Comparison of ENCODE assay signal across 19 cellular contexts in the genomic region with DNA sequence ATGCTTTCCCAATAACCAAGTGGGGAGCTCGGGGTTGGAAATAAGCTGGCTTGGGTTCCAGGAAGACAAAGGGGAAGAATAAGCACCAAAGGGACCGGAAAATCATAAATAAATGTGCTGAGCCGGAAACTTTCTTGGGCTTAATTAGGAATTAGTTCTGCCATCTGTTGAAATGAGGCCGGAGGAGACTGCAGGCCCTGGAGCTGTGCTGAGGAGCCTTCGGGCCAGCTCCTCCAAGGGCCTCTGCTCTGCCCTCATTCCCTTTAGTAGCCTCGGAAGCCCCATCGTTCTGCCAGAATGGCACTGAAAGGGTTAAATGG. TPM values are rescaled to one million over a fixed set of nuclear protein-coding genes. Genes with fewer than 3 reads are reported as not detected.
DNase-seq lines count a peak whose midpoint lies in the region; ATAC-seq and TF ChIP-seq lines count a peak whose summit lies in the region.
"Had no signal": no experiment of that assay in that cellular context is flagged by ENCODE, and none has a peak within 500 bp of the region (broad histone marks: within the 10 kb centered on the region; RNA-seq: fewer than 3 reads in every experiment).

No MANE protein-coding gene starts in this region.

- H3K4me1 ChIP-seq in A673 (ENCODE audit: insufficient read depth, low read length, poor library complexity, severe bottlenecking) (peaks cover 65% of the 10 kb centered on the region), esophagus muscularis mucosa (peaks cover 3 to 34% (median 18%) of the 10 kb centered on the region in 4 donors)
- no peaks in the 10 kb centered on the region for H3K4me1 ChIP-seq in CD8-positive, alpha-beta memory T cell (ENCODE audit: insufficient read depth, low read length)
- H3K4me1 ChIP-seq: BE2C had no signal

- no peak overlapping the region for H3K9ac ChIP-seq in SK-N-MC (ENCODE audit: insufficient read length)

- no peaks in the 10 kb centered on the region for H3K9me3 ChIP-seq in A673 (ENCODE audit: low read depth, low read length, poor library complexity, severe bottlenecking)
- H3K9me3 ChIP-seq in SK-N-MC (ENCODE audit: low read depth, low read length), result no peaks in the 10 kb centered on the region
- H3K9me3 ChIP-seq in esophagus muscularis mucosa, result no peaks in the 10 kb centered on the region
- no peaks in the 10 kb centered on the region for H3K9me3 ChIP-seq in CD8-positive, alpha-beta memory T cell (ENCODE audit: low read length)
- H3K9me3 ChIP-seq: BE2C had no signal

- intact Hi-C loops in A673 (cut with micrococcal nuclease; ENCODE audit: unreplicated experiment), result loop anchor here (5.0 kb wide), 1 partner anchor 39 kb away; no protein-coding TSS in a partner anchor
- intact Hi-C loops in esophagus muscularis mucosa (cut with DNase I), result no loop called here
- intact Hi-C loops in sciatic nerve (cut with DNase I), result no loop called here

- POLR2A ChIA-PET in A673 (lab: Charles Lee; ENCODE audit: low non-redundant PET), result interaction anchor here (0.6 kb wide), 1 partner anchor 35 kb away, joined by 3 read pairs; no protein-coding TSS in a partner anchor
- POLR2A ChIA-PET in CD8-positive, alpha-beta memory T cell (lab: Charles Lee), result no interaction called here

- TF ChIP-seq CTCF in A673 (conservative IDR thresholded peaks at IDR 0.05; ENCODE audit: low read depth, low read length), result no peak
- TF ChIP-seq CTCF in esophagus muscularis mucosa (IDR thresholded peaks at IDR 0.05), result no peak

- no peaks in the 10 kb centered on the region for H3K9me3 Mint-ChIP-seq in CD8-positive, alpha-beta memory T cell
- H3K9me3 Mint-ChIP-seq: CD8-positive, alpha-beta T cell; GM23338 had no signal

- H3K27ac Mint-ChIP-seq in CD8-positive, alpha-beta memory T cell, result no peak overlapping the region
- H3K27ac Mint-ChIP-seq: CD8-positive, alpha-beta T cell; GM23338 had no signal

- CTCF ChIA-PET in A673 (lab: Charles Lee), result interaction anchor here (0.7 to 1.6 kb wide), 5 partner anchors 20 to 50 kb away, joined by 4 to 12 read pairs (median 5); partner anchors contain the start of gene GRIN2C
- CTCF ChIA-PET in CD8-positive, alpha-beta memory T cell (lab: Charles Lee), result no interaction called here

- BruUV-seq in A673 (replicated peaks; lab: Mats Ljungman, UMichigan), result no TSS peak

- peaks cover 3 to 72% (median 3%) of the 10 kb centered on the region in 3 donors for H3K36me3 Mint-ChIP-seq in CD8-positive, alpha-beta memory T cell

- peak; percentile 14 for ATAC-seq in sciatic nerve
- no peak for ATAC-seq in HG03039 (IDR thresholded peaks at IDR 0.05; ENCODE audit: unreplicated experiment)
- ATAC-seq: CD8-positive, alpha-beta T cell; GM23338; PC-3 had no signal

- H3K4me3 ChIP-seq in A673 (ENCODE audit: low read depth, low read length, poor library complexity, severe bottlenecking) (no peak overlapping the region), SK-N-MC (peak overlapping the region; percentile 14), esophagus muscularis mucosa (no peak overlapping the region)
- no peak overlapping the region for H3K4me3 ChIP-seq in CD8-positive, alpha-beta memory T cell (ENCODE audit: low read length)
- H3K4me3 ChIP-seq: GM23338 had no signal

- H3K4me3 Mint-ChIP-seq in CD8-positive, alpha-beta memory T cell, result no peak overlapping the region
- H3K4me3 Mint-ChIP-seq: CD8-positive, alpha-beta T cell; GM23338 had no signal

- TF ChIP-seq EP300 in esophagus muscularis mucosa (IDR thresholded peaks at IDR 0.05), result no peak

- H3K4me1 Mint-ChIP-seq in CD8-positive, alpha-beta memory T cell, result peaks cover 0 to 1% (median 0%) of the 10 kb centered on the region in 3 donors

- H3K27ac ChIP-seq in A673 (ENCODE audit: low read depth, low read length, poor library complexity, severe bottlenecking) (peak overlapping the region; percentile 94), SK-N-MC (0 out of 2 replicates have a peak overlapping the region, but pooled peaks have one; percentile 16), esophagus muscularis mucosa (replicated peaks in 1 of 4) (peak overlapping the region in 3 of 4 donors; percentile 12 to 65 (median 48))
- no peak overlapping the region for H3K27ac ChIP-seq in CD8-positive, alpha-beta memory T cell (ENCODE audit: low read depth, low read length)

- peak; percentile 93 for DNase-seq in A673 (ENCODE audit: low spot score)
- DNase-seq in SK-N-MC (ENCODE audit: low read depth, low spot score), result peak; percentile 22
- no peak for DNase-seq in esophagus muscularis mucosa (ENCODE audit: extremely low spot score)
- no peak for DNase-seq in sciatic nerve (ENCODE audit: low spot score)
- DNase-seq in CD8-positive, alpha-beta memory T cell, result no peak
- no peak for DNase-seq in NCI-H774 (lab: John Stamatoyannopoulos, UW)
- DNase-seq: ACHN, BE2C, IMR-90, Kasumi-1, NCI-H1436, NCI-H2029 treated with DMSO at 0.1 percent for 48 hours, NCI-H2227 treated with DMSO at 0.1 percent for 48 hours, NCI-H526, PC-3 had no signal

- peaks cover 3% of the 10 kb centered on the region for H3K36me3 ChIP-seq in A673 (ENCODE audit: insufficient read depth, low read length, poor library complexity, severe bottlenecking)
- no peaks in the 10 kb centered on the region for H3K36me3 ChIP-seq in SK-N-MC (ENCODE audit: insufficient read depth, low read length)
- H3K36me3 ChIP-seq in esophagus muscularis mucosa, result peaks cover 8 to 54% (median 32%) of the 10 kb centered on the region in 4 donors
- peaks cover 6% of the 10 kb centered on the region for H3K36me3 ChIP-seq in CD8-positive, alpha-beta memory T cell (ENCODE audit: insufficient read depth, low read length)
- H3K36me3 ChIP-seq: BE2C had no signal

- WGBS in esophagus muscularis mucosa, result 84% methylated on average over 7 of the region's 7 CpGs

- H3K27me3 ChIP-seq in A673 (replicated peaks; ENCODE audit: insufficient read depth, low read depth, low read length, poor library complexity), result no peaks in the 10 kb centered on the region
- no peaks in the 10 kb centered on the region for H3K27me3 ChIP-seq in esophagus muscularis mucosa
- H3K27me3 ChIP-seq in CD8-positive, alpha-beta memory T cell (ENCODE audit: insufficient read depth, low read length, poor library complexity, severe bottlenecking), result no peaks in the 10 kb centered on the region
- H3K27me3 ChIP-seq: BE2C had no signal

- H3K27me3 Mint-ChIP-seq in CD8-positive, alpha-beta memory T cell, result no peaks in the 10 kb centered on the region

- TF ChIP-seq POLR2A in esophagus muscularis mucosa (IDR thresholded peaks at IDR 0.05; ENCODE audit: low read depth), result no peak

RNA-seq across cellular contexts. Expression of gene GRIN2C, which starts 36.5 kb away (rescaled TPM):
- 0.09 and 0.24 TPM in 2 replicates for total RNA-seq in A673 (2021)
- total RNA-seq in esophagus muscularis mucosa, result 1 to 10 TPM in 1 of 4 donors, under 1 TPM in 3; 0.17 to 2.5 (median 0.50) TPM
- total RNA-seq in sciatic nerve, result 0.98 TPM
- total RNA-seq in CD8-positive, alpha-beta memory T cell, result not detected
- not detected for polyA plus RNA-seq in CD8-positive, alpha-beta memory T cell
- total RNA-seq: CD8-positive, alpha-beta T cell; Daoy; IMR-90 had no signal

RNA-seq across cellular contexts. Expression of gene NAT9, which starts 47.0 kb away (rescaled TPM):
- total RNA-seq in A673 (2021) (55.6 and 60.6 TPM in 2 replicates), esophagus muscularis mucosa (10 to 100 TPM; 10.4 to 22.4 (median 17.7) TPM), sciatic nerve (50.3 TPM)
- 10 to 100 TPM; 42.7 to 44.5 TPM for total RNA-seq in CD8-positive, alpha-beta memory T cell
- 17.1 TPM for polyA plus RNA-seq in CD8-positive, alpha-beta memory T cell

RNA-seq across cellular contexts. Expression of gene FDXR, which starts 49.7 kb away (rescaled TPM):
- 17.8 and 22.3 TPM in 2 replicates for total RNA-seq in A673 (2021)
- 10 to 100 TPM in 1 of 4 donors, 1 to 10 TPM in 3; 4.9 to 10.6 (median 7.0) TPM for total RNA-seq in esophagus muscularis mucosa
- 6.3 TPM for total RNA-seq in sciatic nerve
- 10 to 100 TPM; 32.9 to 33.3 TPM for total RNA-seq in CD8-positive, alpha-beta memory T cell
- polyA plus RNA-seq in CD8-positive, alpha-beta memory T cell, result 6.4 TPM

Comparison
In these comparisons a context has a peak if more than half of its experiments do, and no peak if none do; other contexts are left out.
1. DNase-seq: peak in A673 (single experiment) and SK-N-MC (single experiment); none in esophagus muscularis mucosa (single experiment), sciatic nerve (single experiment), CD8-positive, alpha-beta memory T cell (0 of 5) and NCI-H774 (single experiment).